ENCODE assay signal across 13 cellular contexts in genomic region chr1:244866355-244866754, GRCh38. TPM values are rescaled to one million over a fixed set of nuclear protein-coding genes. Genes with fewer than 3 reads are reported as not detected.
DNase-seq lines count a peak whose midpoint lies in the region; ATAC-seq and TF ChIP-seq lines count a peak whose summit lies in the region.
"Had no signal": no experiment of that assay in that cellular context is flagged by ENCODE, and none has a peak within 500 bp of the region (broad histone marks: within the 10 kb centered on the region; RNA-seq: fewer than 3 reads in every experiment).

No MANE protein-coding gene starts in this region.

- H3K27me3 Mint-ChIP-seq in Caco-2 (ENCODE audit: insufficient read depth, unreplicated experiment) (no peaks in the 10 kb centered on the region), chondrocyte (ENCODE audit: low read depth) (no peaks in the 10 kb centered on the region), osteocyte (ENCODE audit: unreplicated experiment) (no peaks in the 10 kb centered on the region)
- H3K27me3 Mint-ChIP-seq: dendritic cell treated with granulocyte-macrophage colony-stimulating factor and Interleukin-4, amounts not matched to agents 40 ng/mL and 50 ng/mL, for 4 days had no signal

- WGBS in HUES64 = 89% methylated on average over 1 of the region's 1 CpG
- WGBS in thyroid gland, 2 donors = 84 to 85% methylated on average over 1 of the region's 1 CpG

- H3K36me3 ChIP-seq in Caco-2 (ENCODE audit: control insufficient read depth, insufficient read depth, low read length) = no peaks in the 10 kb centered on the region; the same call in 1 of the 2 replicates
- H3K36me3 ChIP-seq in HUES64 (ENCODE audit: insufficient read depth, low read length) = peaks cover 15% of the 10 kb centered on the region
- peaks cover 0 to 8% of the 10 kb centered on the region in 2 donors for H3K36me3 ChIP-seq in thyroid gland

- POLR2A ChIA-PET in Caco-2 (lab: Charles Lee) = no interaction called here

- DNase-seq in Caco-2 = no peak
- no peak for DNase-seq in chondrocyte (ENCODE audit: low spot score)
- DNase-seq in osteocyte (ENCODE audit: extremely low spot score, unreplicated experiment) = no peak
- no peak for DNase-seq in thyroid gland
- no peak for DNase-seq in globus pallidus (ENCODE audit: low spot score)
- DNase-seq: COR-L47, mucosa of descending colon, NCI-H1436, NCI-H524 treated with DMSO at 0.1 percent for 48 hours had no signal

- peaks cover 34% of the 10 kb centered on the region for H3K36me3 Mint-ChIP-seq in Caco-2 (ENCODE audit: insufficient read depth, unreplicated experiment)
- peaks cover 4% of the 10 kb centered on the region for H3K36me3 Mint-ChIP-seq in chondrocyte (ENCODE audit: low read depth)
- peaks cover 4% of the 10 kb centered on the region for H3K36me3 Mint-ChIP-seq in osteocyte (ENCODE audit: unreplicated experiment)

- no peak for TF ChIP-seq POLR2A in thyroid gland (IDR thresholded peaks at IDR 0.05)

- H3K4me3 ChIP-seq in Caco-2 (ENCODE audit: low read depth, low read length) (no peak overlapping the region), HUES64 (ENCODE audit: low read length) (no peak overlapping the region), thyroid gland (replicated peaks in 1 of 3) (no peak overlapping the region)
- H3K4me3 ChIP-seq: mucosa of descending colon had no signal

- intact Hi-C loops in Caco-2 (cut with micrococcal nuclease; ENCODE audit: unreplicated experiment) = no loop called here
- intact Hi-C loops in thyroid gland (cut with DNase I) = loop anchor here (5.0 kb wide), 1 partner anchor 176 kb away; no protein-coding TSS in a partner anchor

- CTCF ChIA-PET in Caco-2 (lab: Charles Lee) = no interaction called here

- H3K27ac Mint-ChIP-seq in Caco-2 (ENCODE audit: unreplicated experiment) (peak overlapping the region; percentile 28), chondrocyte (ENCODE audit: unreplicated experiment) (peak overlapping the region; percentile 36), osteocyte (ENCODE audit: unreplicated experiment) (peak overlapping the region; percentile 98)

- TF ChIP-seq CTCF in Caco-2 (IDR thresholded peaks at IDR 0.05; ENCODE audit: insufficient read depth in 1 of 2, low read depth in 1 of 2, low read length in 1 of 2, severe bottlenecking in 1 of 2, unreplicated experiment in 1 of 2) = no peak
- no peak for TF ChIP-seq CTCF in chondrocyte (IDR thresholded peaks at IDR 0.05)
- TF ChIP-seq CTCF in osteocyte (IDR thresholded peaks at IDR 0.05) = no peak
- TF ChIP-seq CTCF in thyroid gland (IDR thresholded peaks at IDR 0.05) = no peak

- no TSS peak for BruUV-seq in Caco-2 (replicated peaks; lab: Mats Ljungman, UMichigan)

- H3K4me3 Mint-ChIP-seq in Caco-2 (ENCODE audit: unreplicated experiment) (no peak overlapping the region), chondrocyte (ENCODE audit: unreplicated experiment) (no peak overlapping the region), osteocyte (ENCODE audit: unreplicated experiment) (no peak overlapping the region)
- H3K4me3 Mint-ChIP-seq: dendritic cell treated with granulocyte-macrophage colony-stimulating factor and Interleukin-4, amounts not matched to agents 40 ng/mL and 50 ng/mL, for 4 days had no signal

- H3K4me1 Mint-ChIP-seq in Caco-2 (ENCODE audit: low read depth, unreplicated experiment) (peaks cover 14% of the 10 kb centered on the region), chondrocyte (ENCODE audit: low read depth) (peaks cover 24% of the 10 kb centered on the region), osteocyte (ENCODE audit: unreplicated experiment) (peaks cover 29% of the 10 kb centered on the region)

- H3K4me1 ChIP-seq in Caco-2 = peaks cover 7% of the 10 kb centered on the region; the same call in 1 of the 2 replicates
- peaks cover 19% of the 10 kb centered on the region for H3K4me1 ChIP-seq in HUES64 (ENCODE audit: insufficient read depth, low read length)
- peaks cover 5 to 12% of the 10 kb centered on the region in 2 donors for H3K4me1 ChIP-seq in thyroid gland

- no peak for ATAC-seq in GM18520 (IDR thresholded peaks at IDR 0.05; ENCODE audit: unreplicated experiment)
- ATAC-seq: mucosa of descending colon, Right ventricle myocardium inferior had no signal

- H3K9me3 ChIP-seq in Caco-2 (no peaks in the 10 kb centered on the region), HUES64 (ENCODE audit: insufficient read depth, low read depth, low read length) (no peaks in the 10 kb centered on the region), thyroid gland (no peaks in the 10 kb centered on the region)
- H3K9me3 ChIP-seq: mucosa of descending colon had no signal

- H3K27ac ChIP-seq in HUES64 (ENCODE audit: low read depth, low read length) = 0 out of 2 replicates have a peak overlapping the region, but pooled peaks have one; percentile 14
- H3K27ac ChIP-seq in thyroid gland = no peak overlapping the region

- H3K27me3 ChIP-seq in Caco-2 (replicated peaks; ENCODE audit: control insufficient read depth, insufficient read depth, low read length) (no peaks in the 10 kb centered on the region), HUES64 (ENCODE audit: insufficient read depth, low read length) (no peaks in the 10 kb centered on the region), thyroid gland (no peaks in the 10 kb centered on the region)

- no peak overlapping the region for H3K9ac ChIP-seq in HUES64 (ENCODE audit: low read depth, low read length)

- H3K9me3 Mint-ChIP-seq in Caco-2 (ENCODE audit: unreplicated experiment) (peaks cover 6% of the 10 kb centered on the region), chondrocyte (ENCODE audit: low read depth) (no peaks in the 10 kb centered on the region), osteocyte (ENCODE audit: unreplicated experiment) (no peaks in the 10 kb centered on the region)
- H3K9me3 Mint-ChIP-seq: dendritic cell treated with granulocyte-macrophage colony-stimulating factor and Interleukin-4, amounts not matched to agents 40 ng/mL and 50 ng/mL, for 4 days had no signal

RNA-seq across cellular contexts. Expression of gene HNRNPU, which starts 2.0 kb away (rescaled TPM):
- total RNA-seq in Caco-2 (2022) (478 and 482 TPM in 2 replicates), chondrocyte (223 to 285 TPM (median 226 TPM) in 3 replicates), osteocyte (292 and 299 TPM in 2 replicates), thyroid gland (100 to 1,000 TPM; 305 to 433 (median 344) TPM)
- polyA plus RNA-seq in HUES64 (2013, experiment 1 of 2) = 474 TPM
- 461 TPM for polyA plus RNA-seq in HUES64 (2013, experiment 2 of 2)

RNA-seq across cellular contexts. Expression of gene COX20, which starts 30.9 kb away (rescaled TPM):
- total RNA-seq in Caco-2 (2022) = 68.0 and 79.3 TPM in 2 replicates
- polyA plus RNA-seq in HUES64 (2013, experiment 1 of 2) = 27.5 TPM
- polyA plus RNA-seq in HUES64 (2013, experiment 2 of 2) = 27.3 TPM
- 31.6 to 36.6 TPM (median 33.6 TPM) in 3 replicates for total RNA-seq in chondrocyte
- 27.4 and 27.6 TPM in 2 replicates for total RNA-seq in osteocyte
- total RNA-seq in thyroid gland = 10 to 100 TPM; 68.8 to 83.6 (median 73.5) TPM

Comparison
In these comparisons a context has a peak if more than half of its experiments do, and no peak if none do; other contexts are left out.
1. H3K27ac Mint-ChIP-seq: peak in every context shown above with its lines; median percentile 98 in osteocyte; 36 in chondrocyte; 28 in Caco-2.